In genomic region chr7:1875390-1876199, GRCh38 we compare ENCODE assay signal across 1 cellular context.
TF ChIP-seq lines count a peak whose summit lies in the region.

No MANE protein-coding gene starts in this region.

TF ChIP-seq in HepG2, 621 proteins besides CTCF, POLR2A, EP300 and RAD21 (continued from another document):
- TF ChIP-seq ZNF609 (CRISPR knock-in tag; IDR thresholded peaks at IDR 0.05; ENCODE audit: borderline replicate concordance) = 0 out of 2 replicates have a peak, but pooled peaks have one; percentile 30
- TF ChIP-seq ZNF792 (CRISPR knock-in tag; IDR thresholded peaks at IDR 0.05) = 0 out of 2 replicates have a peak, but pooled peaks have one; percentile 19
- TF ChIP-seq, protein P1, sequence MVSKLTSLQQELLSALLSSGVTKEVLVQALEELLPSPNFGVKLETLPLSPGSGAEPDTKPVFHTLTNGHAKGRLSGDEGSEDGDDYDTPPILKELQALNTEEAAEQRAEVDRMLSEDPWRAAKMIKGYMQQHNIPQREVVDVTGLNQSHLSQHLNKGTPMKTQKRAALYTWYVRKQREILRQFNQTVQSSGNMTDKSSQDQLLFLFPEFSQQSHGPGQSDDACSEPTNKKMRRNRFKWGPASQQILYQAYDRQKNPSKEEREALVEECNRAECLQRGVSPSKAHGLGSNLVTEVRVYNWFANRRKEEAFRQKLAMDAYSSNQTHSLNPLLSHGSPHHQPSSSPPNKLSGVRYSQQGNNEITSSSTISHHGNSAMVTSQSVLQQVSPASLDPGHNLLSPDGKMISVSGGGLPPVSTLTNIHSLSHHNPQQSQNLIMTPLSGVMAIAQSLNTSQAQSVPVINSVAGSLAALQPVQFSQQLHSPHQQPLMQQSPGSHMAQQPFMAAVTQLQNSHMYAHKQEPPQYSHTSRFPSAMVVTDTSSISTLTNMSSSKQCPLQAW (CRISPR knock-in tag; IDR thresholded peaks at IDR 0.05) = peak; percentile 36; the same call in 1 of the 2 replicates
- TF ChIP-seq, protein P2, sequence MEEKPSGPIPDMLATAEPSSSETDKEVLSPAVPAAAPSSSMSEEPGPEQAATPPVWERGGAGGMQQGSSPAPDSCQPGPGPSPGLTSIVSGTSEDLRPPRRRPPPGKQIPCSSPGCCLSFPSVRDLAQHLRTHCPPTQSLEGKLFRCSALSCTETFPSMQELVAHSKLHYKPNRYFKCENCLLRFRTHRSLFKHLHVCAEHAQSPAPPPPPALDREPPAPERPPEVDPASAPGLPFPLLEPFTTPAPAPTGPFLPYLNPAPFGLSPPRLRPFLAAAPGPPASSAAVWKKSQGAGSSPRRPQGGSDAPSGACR (CRISPR knock-in tag; IDR thresholded peaks at IDR 0.05) = 0 out of 2 replicates have a peak, but pooled peaks have one; percentile 41
- TF ChIP-seq TEAD3 (CRISPR knock-in tag; optimal IDR thresholded peaks at IDR 0.05; ENCODE audit: borderline replicate concordance) = peak; percentile 69
- 0 out of 2 replicates have a peak, but pooled peaks have one; percentile 11 for TF ChIP-seq ZNF230 (CRISPR knock-in tag; IDR thresholded peaks at IDR 0.05)
- TF ChIP-seq KAT8 (CRISPR knock-in tag; IDR thresholded peaks at IDR 0.05) = 0 out of 2 replicates have a peak, but pooled peaks have one; percentile 24
- 0 out of 2 replicates have a peak, but pooled peaks have one; percentile 38 for TF ChIP-seq TARDBP (CRISPR knock-in tag; IDR thresholded peaks at IDR 0.05)
- peak; percentile 76 for TF ChIP-seq FOXA3 (CRISPR knock-in tag; IDR thresholded peaks at IDR 0.05)
- TF ChIP-seq MAX (IDR thresholded peaks at IDR 0.05) = peak; percentile 52
- TF ChIP-seq, protein P3, sequence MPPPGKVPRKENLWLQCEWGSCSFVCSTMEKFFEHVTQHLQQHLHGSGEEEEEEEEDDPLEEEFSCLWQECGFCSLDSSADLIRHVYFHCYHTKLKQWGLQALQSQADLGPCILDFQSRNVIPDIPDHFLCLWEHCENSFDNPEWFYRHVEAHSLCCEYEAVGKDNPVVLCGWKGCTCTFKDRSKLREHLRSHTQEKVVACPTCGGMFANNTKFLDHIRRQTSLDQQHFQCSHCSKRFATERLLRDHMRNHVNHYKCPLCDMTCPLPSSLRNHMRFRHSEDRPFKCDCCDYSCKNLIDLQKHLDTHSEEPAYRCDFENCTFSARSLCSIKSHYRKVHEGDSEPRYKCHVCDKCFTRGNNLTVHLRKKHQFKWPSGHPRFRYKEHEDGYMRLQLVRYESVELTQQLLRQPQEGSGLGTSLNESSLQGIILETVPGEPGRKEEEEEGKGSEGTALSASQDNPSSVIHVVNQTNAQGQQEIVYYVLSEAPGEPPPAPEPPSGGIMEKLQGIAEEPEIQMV (CRISPR knock-in tag; IDR thresholded peaks at IDR 0.05; ENCODE audit: low read depth) = peak; percentile 47; the same call in 1 of the 2 replicates
- TF ChIP-seq, protein P4, sequence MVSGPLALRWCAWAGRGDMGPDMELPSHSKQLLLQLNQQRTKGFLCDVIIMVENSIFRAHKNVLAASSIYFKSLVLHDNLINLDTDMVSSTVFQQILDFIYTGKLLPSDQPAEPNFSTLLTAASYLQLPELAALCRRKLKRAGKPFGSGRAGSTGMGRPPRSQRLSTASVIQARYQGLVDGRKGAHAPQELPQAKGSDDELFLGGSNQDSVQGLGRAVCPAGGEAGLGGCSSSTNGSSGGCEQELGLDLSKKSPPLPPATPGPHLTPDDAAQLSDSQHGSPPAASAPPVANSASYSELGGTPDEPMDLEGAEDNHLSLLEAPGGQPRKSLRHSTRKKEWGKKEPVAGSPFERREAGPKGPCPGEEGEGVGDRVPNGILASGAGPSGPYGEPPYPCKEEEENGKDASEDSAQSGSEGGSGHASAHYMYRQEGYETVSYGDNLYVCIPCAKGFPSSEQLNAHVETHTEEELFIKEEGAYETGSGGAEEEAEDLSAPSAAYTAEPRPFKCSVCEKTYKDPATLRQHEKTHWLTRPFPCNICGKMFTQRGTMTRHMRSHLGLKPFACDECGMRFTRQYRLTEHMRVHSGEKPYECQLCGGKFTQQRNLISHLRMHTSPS (CRISPR knock-in tag; IDR thresholded peaks at IDR 0.05; ENCODE audit: low read depth) = peak; percentile 67; the same call in 1 of the 2 replicates
- TF ChIP-seq, protein P5, sequence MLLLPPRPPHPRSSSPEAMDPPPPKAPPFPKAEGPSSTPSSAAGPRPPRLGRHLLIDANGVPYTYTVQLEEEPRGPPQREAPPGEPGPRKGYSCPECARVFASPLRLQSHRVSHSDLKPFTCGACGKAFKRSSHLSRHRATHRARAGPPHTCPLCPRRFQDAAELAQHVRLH (CRISPR knock-in tag; IDR thresholded peaks at IDR 0.05; ENCODE audit: borderline replicate concordance, low read depth) = 0 out of 2 replicates have a peak, but pooled peaks have one; percentile 19
- TF ChIP-seq KLF16 (CRISPR knock-in tag; IDR thresholded peaks at IDR 0.05) = 0 out of 4 replicates have a peak, but pooled peaks of 1 of the 2 experiments have one; percentile 24
- peak; percentile 57 for TF ChIP-seq ARNTL (CRISPR knock-in tag; IDR thresholded peaks at IDR 0.05)
- 0 out of 2 replicates have a peak, but pooled peaks have one; percentile 15 for TF ChIP-seq GABPB1 (CRISPR knock-in tag; IDR thresholded peaks at IDR 0.05)
- peak; percentile 55; the same call in 1 of the 2 replicates for TF ChIP-seq HDAC1 (CRISPR knock-in tag; IDR thresholded peaks at IDR 0.05)
- TF ChIP-seq, protein P6, sequence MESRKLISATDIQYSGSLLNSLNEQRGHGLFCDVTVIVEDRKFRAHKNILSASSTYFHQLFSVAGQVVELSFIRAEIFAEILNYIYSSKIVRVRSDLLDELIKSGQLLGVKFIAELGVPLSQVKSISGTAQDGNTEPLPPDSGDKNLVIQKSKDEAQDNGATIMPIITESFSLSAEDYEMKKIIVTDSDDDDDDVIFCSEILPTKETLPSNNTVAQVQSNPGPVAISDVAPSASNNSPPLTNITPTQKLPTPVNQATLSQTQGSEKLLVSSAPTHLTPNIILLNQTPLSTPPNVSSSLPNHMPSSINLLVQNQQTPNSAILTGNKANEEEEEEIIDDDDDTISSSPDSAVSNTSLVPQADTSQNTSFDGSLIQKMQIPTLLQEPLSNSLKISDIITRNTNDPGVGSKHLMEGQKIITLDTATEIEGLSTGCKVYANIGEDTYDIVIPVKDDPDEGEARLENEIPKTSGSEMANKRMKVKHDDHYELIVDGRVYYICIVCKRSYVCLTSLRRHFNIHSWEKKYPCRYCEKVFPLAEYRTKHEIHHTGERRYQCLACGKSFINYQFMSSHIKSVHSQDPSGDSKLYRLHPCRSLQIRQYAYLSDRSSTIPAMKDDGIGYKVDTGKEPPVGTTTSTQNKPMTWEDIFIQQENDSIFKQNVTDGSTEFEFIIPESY (CRISPR knock-in tag; IDR thresholded peaks at IDR 0.05) = peak; percentile 27; the same call in 1 of the 2 replicates
- 0 out of 2 replicates have a peak, but pooled peaks have one; percentile 14 for TF ChIP-seq MEF2D (CRISPR knock-in tag; IDR thresholded peaks at IDR 0.05)
- TF ChIP-seq, protein P7, sequence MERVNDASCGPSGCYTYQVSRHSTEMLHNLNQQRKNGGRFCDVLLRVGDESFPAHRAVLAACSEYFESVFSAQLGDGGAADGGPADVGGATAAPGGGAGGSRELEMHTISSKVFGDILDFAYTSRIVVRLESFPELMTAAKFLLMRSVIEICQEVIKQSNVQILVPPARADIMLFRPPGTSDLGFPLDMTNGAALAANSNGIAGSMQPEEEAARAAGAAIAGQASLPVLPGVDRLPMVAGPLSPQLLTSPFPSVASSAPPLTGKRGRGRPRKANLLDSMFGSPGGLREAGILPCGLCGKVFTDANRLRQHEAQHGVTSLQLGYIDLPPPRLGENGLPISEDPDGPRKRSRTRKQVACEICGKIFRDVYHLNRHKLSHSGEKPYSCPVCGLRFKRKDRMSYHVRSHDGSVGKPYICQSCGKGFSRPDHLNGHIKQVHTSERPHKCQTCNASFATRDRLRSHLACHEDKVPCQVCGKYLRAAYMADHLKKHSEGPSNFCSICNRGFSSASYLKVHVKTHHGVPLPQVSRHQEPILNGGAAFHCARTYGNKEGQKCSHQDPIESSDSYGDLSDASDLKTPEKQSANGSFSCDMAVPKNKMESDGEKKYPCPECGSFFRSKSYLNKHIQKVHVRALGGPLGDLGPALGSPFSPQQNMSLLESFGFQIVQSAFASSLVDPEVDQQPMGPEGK (CRISPR knock-in tag; IDR thresholded peaks at IDR 0.05) = peak; percentile 80
- TF ChIP-seq ZMYM4 (CRISPR knock-in tag; IDR thresholded peaks at IDR 0.05) = peak; percentile 48; the same call in 1 of the 2 replicates
- TF ChIP-seq KDM2A (CRISPR knock-in tag; IDR thresholded peaks at IDR 0.05; ENCODE audit: borderline replicate concordance, low read depth) = 0 out of 2 replicates have a peak, but pooled peaks have one; percentile 14
- TF ChIP-seq STAG1 (CRISPR knock-in tag; IDR thresholded peaks at IDR 0.05) = peak; percentile 39
- TF ChIP-seq SOX5 (CRISPR knock-in tag; IDR thresholded peaks at IDR 0.05; ENCODE audit: borderline replicate concordance) = peak; percentile 36; the same call in 1 of the 2 replicates
- peak; percentile 18; the same call in 1 of the 2 replicates for TF ChIP-seq ZNF614 (CRISPR knock-in tag; IDR thresholded peaks at IDR 0.05; ENCODE audit: borderline replicate concordance)
- peak; percentile 56 for TF ChIP-seq ZFX (CRISPR knock-in tag; IDR thresholded peaks at IDR 0.05; ENCODE audit: low read depth)
- peak; percentile 40; the same call in 1 of the 2 replicates for TF ChIP-seq ZNF7 (CRISPR knock-in tag; IDR thresholded peaks at IDR 0.05)
- peak; percentile 60; the same call in 1 of the 2 replicates for TF ChIP-seq TCF7 (IDR thresholded peaks at IDR 0.05; ENCODE audit: low read depth)
